ENCODE assay signal across 9 cellular contexts in the genomic region with DNA sequence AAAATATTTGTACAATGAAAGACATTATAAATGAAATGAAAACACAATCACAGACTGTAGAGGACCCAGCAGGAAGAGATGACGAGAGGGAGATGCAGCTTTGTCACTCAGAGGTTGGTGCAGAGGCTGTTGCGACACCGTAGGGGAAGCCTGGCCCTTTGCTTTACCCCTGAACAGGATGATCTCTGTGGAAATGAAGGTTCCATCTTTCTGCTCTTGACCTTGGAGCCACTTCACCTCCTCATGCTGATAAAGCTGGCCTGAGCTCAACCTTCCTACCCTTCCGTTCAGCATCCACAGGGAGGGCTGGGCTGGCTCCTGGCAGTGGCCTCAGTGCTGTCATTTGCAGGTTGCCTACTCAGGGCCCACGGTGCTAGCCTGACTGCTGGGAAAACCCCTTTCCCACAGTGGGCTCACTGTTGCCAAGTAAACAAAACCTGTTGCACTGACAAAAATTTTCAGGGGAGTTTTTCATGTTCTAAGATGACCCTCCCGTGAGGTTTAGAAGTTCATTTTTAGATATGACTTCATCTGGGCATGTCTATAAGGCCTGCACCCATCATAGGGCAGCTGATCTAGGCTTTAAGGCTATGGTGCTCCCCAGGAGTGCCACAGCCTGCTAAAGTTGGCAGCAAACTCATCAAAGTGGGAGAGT. TPM values are rescaled to one million over a fixed set of nuclear protein-coding genes. Genes with fewer than 3 reads are reported as not detected.
A peak's percentile ranks its signal among the peaks of the same experiment; 100 is the strongest.
DNase-seq lines count a peak whose midpoint lies in the region; ATAC-seq, FAIRE-seq and TF ChIP-seq lines count a peak whose summit lies in the region.
"Had no signal": no experiment of that assay in that cellular context is flagged by ENCODE, and none has a peak within 500 bp of the region (broad histone marks: within the 10 kb centered on the region; RNA-seq: fewer than 3 reads in every experiment).

No MANE protein-coding gene starts in this region.

- intact Hi-C loops in left colon (cut with DNase I, micrococcal nuclease) = no loop called here

- CTCF ChIA-PET in HEK293T (lab: Yijun Ruan, JAX) = no interaction called here

- POLR2A ChIA-PET in HEK293T (lab: Yijun Ruan, JAX) = no interaction called here

- no peak for FAIRE-seq in D721Med (lab: Jason Lieb, UNC)

- no peak overlapping the region for H3K4me3 ChIP-seq in coronary artery

- DNase-seq in MV-4-11 (lab: John Stamatoyannopoulos, UW) = peak; percentile 70
- peak; percentile 66 for DNase-seq in coronary artery (ENCODE audit: low spot score)
- DNase-seq in left colon = no peak
- DNase-seq in D721Med (ENCODE audit: insufficient read length, low spot score) = no peak
- no peak for DNase-seq in HEK293T (ENCODE audit: extremely low spot score)
- DNase-seq in GM19240 (ENCODE audit: insufficient read length, low spot score) = no peak

- H3K27ac ChIP-seq in coronary artery = no peak overlapping the region
- H3K27ac ChIP-seq: epithelial cell of prostate had no signal

- TF ChIP-seq CTCF in coronary artery (IDR thresholded peaks at IDR 0.05) (no peak), D721Med (IDR thresholded peaks at IDR 0.05; ENCODE audit: insufficient read depth, missing control alignments) (no peak)

- ATAC-seq in GM18517 (IDR thresholded peaks at IDR 0.05; ENCODE audit: unreplicated experiment) = peak; percentile 78
- ATAC-seq in GM21825 (IDR thresholded peaks at IDR 0.05; ENCODE audit: unreplicated experiment) = peak; percentile 73
- ATAC-seq in left colon = no peak

TF ChIP-seq in HEK293T, 16 proteins besides CTCF, POLR2A, EP300 and RAD21:
- TF ChIP-seq ZNF384 (IDR thresholded peaks at IDR 0.05) (no peak), L3MBTL2 (conservative IDR thresholded peaks at IDR 0.05) (no peak), ELF4 (IDR thresholded peaks at IDR 0.05) (no peak), FOXM1 (IDR thresholded peaks at IDR 0.05; ENCODE audit: borderline replicate concordance) (no peak), BHLHE40 (IDR thresholded peaks at IDR 0.05; ENCODE audit: borderline replicate concordance) (no peak)

RNA-seq across cellular contexts. Expression of gene CD80, which starts 3.0 kb away (rescaled TPM):
- total RNA-seq in left colon = under 1 TPM; 0.40 to 0.98 TPM

RNA-seq across cellular contexts. Expression of gene ADPRH, which starts 16.9 kb away (rescaled TPM):
- 1 to 10 TPM; 2.3 to 2.9 TPM for total RNA-seq in left colon

RNA-seq across cellular contexts. Expression of gene PLA1A, which starts 35.3 kb away (rescaled TPM):
- total RNA-seq in left colon = 1 to 10 TPM; 1.3 to 1.9 TPM

Comparison
In these comparisons a context has a peak if more than half of its experiments do, and no peak if none do; other contexts are left out.
1. DNase-seq: peak in MV-4-11 (single experiment) and coronary artery (single experiment); none in left colon (0 of 2), D721Med (single experiment), HEK293T (single experiment) and GM19240 (single experiment).